Comparison of ENCODE assay signal across 1 cellular context in genomic region chr13:99308481-99309087, GRCh38.
TF ChIP-seq lines count a peak whose summit lies in the region.

No MANE protein-coding gene starts in this region.

TF ChIP-seq in SK-N-SH treated with all-trans-retinoic acid at 6 μM for 48 hours, 23 proteins besides CTCF, POLR2A, EP300 and RAD21 (continued from another document):
- TF ChIP-seq CREB5 (CRISPR knock-in tag; IDR thresholded peaks at IDR 0.05; ENCODE audit: low read depth) (no peak), TOX (CRISPR knock-in tag; IDR thresholded peaks at IDR 0.05; ENCODE audit: borderline replicate concordance) (no peak), ARNTL (CRISPR knock-in tag; IDR thresholded peaks at IDR 0.05; ENCODE audit: borderline replicate concordance, low read depth) (no peak), PPARA (CRISPR knock-in tag; IDR thresholded peaks at IDR 0.05; ENCODE audit: borderline replicate concordance) (no peak), ISL1 (CRISPR knock-in tag; IDR thresholded peaks at IDR 0.05) (no peak), SNAI2 (CRISPR knock-in tag; IDR thresholded peaks at IDR 0.05) (no peak), ZNF565 (CRISPR knock-in tag; conservative IDR thresholded peaks at IDR 0.05; ENCODE audit: low read depth) (no peak), ZC3H10 (CRISPR knock-in tag; IDR thresholded peaks at IDR 0.05) (no peak), ZNF8 (CRISPR knock-in tag; IDR thresholded peaks at IDR 0.05) (no peak), ZNF70 (CRISPR knock-in tag; IDR thresholded peaks at IDR 0.05) (no peak), ZFP3 (CRISPR knock-in tag; IDR thresholded peaks at IDR 0.05) (no peak)
